In genomic region chr11:63974259-63975143, GRCh38 we compare ENCODE assay signal across 8 cellular contexts. TPM values are rescaled to one million over a fixed set of nuclear protein-coding genes. Genes with fewer than 3 reads are reported as not detected.
A peak's percentile ranks its signal among the peaks of the same experiment; 100 is the strongest.
DNase-seq lines count a peak whose midpoint lies in the region; ATAC-seq and TF ChIP-seq lines count a peak whose summit lies in the region.

Gene COX8A (plus strand): TSS chr11:63974620. CDS start chr11:63974681, 61 bp downstream.

- TF ChIP-seq POLR2A in prostate gland (IDR thresholded peaks at IDR 0.05): peak; percentile 48

- H3K27ac ChIP-seq in prostate gland: peak within 1 kb of the TSS; percentile 95 to 96
- H3K27ac ChIP-seq in urinary bladder (ENCODE audit: low read depth): peak within 1 kb of the TSS; percentile 99

- ATAC-seq in GM18499 (IDR thresholded peaks at IDR 0.05; ENCODE audit: insufficient read depth, unreplicated experiment) (peak; percentile 96), HG02943 (IDR thresholded peaks at IDR 0.05; ENCODE audit: low read depth, unreplicated experiment) (peak; percentile 94), left ventricle myocardium superior (peak; percentile 95)

- no peaks in the 10 kb centered on the region for H3K27me3 ChIP-seq in prostate gland (replicated peaks; ENCODE audit: insufficient read depth)

- H3K4me1 ChIP-seq in prostate gland (replicated peaks): peaks cover 18% of the 10 kb centered on the region
- no peaks in the 10 kb centered on the region for H3K4me1 ChIP-seq in urinary bladder (ENCODE audit: insufficient read depth)

- under 1% methylated on average over 67 of the region's 67 CpGs for WGBS in prostate gland
- under 1% methylated on average over 67 of the region's 67 CpGs for WGBS in urinary bladder

- H3K4me3 ChIP-seq in prostate gland (peak within 1 kb of the TSS; percentile 87 to 88), urinary bladder (ENCODE audit: low read depth, low read length) (peak within 1 kb of the TSS; percentile 81)

- intact Hi-C loops in T-helper 2 cell treated with Interferon-gamma antibody and Interleukin-4, amounts not matched to agents 100 ng/mL and 5 ng/mL, for 36 hours (cut with micrococcal nuclease): loop anchor here (1.0 kb wide), 3 partner anchors 12 to 137 kb away; partner anchors contain the start of gene OTUB1
- intact Hi-C loops in left ventricle myocardium superior (cut with micrococcal nuclease): no loop called here
- intact Hi-C loops in prostate gland (cut with DNase I): no loop called here

- peak; percentile 94 for DNase-seq in NCI-H187 treated with DMSO at 0.1 percent for 48 hours (lab: John Stamatoyannopoulos, UW)
- DNase-seq in anterior cingulate cortex (lab: John Stamatoyannopoulos, UW): peak; percentile 80 to 100 (median 97)
- peak; percentile 96 for DNase-seq in left ventricle myocardium superior
- DNase-seq in prostate gland (ENCODE audit: low spot score): peak; percentile 99

- no peaks in the 10 kb centered on the region for H3K9me3 ChIP-seq in prostate gland

- no peaks in the 10 kb centered on the region for H3K36me3 ChIP-seq in prostate gland
- H3K36me3 ChIP-seq in urinary bladder (ENCODE audit: insufficient read depth): no peaks in the 10 kb centered on the region

- TF ChIP-seq CTCF in prostate gland (IDR thresholded peaks at IDR 0.05): no peak

RNA-seq across cellular contexts. Expression of gene COX8A, which starts in this region (rescaled TPM):
- 382 and 383 TPM in 2 replicates for total RNA-seq in T-helper 2 cell treated with Interferon-gamma antibody and Interleukin-4, amounts not matched to agents 100 ng/mL and 5 ng/mL, for 36 hours
- total RNA-seq in left ventricle myocardium superior (1,107 TPM), prostate gland (1,000 to 10,000 TPM in 1 of 2 donors, 100 to 1,000 TPM in 1; 597 to 1,196 TPM), urinary bladder (255 TPM)
- 851 TPM for polyA plus RNA-seq in urinary bladder

Comparison
In these comparisons a context has a peak if more than half of its experiments do, and no peak if none do; other contexts are left out.
1. Peak in every context shown above with its lines: DNase-seq, ATAC-seq, H3K4me3 ChIP-seq and H3K27ac ChIP-seq.